8 cellular contexts compared by ENCODE assay signal in the genomic region with DNA sequence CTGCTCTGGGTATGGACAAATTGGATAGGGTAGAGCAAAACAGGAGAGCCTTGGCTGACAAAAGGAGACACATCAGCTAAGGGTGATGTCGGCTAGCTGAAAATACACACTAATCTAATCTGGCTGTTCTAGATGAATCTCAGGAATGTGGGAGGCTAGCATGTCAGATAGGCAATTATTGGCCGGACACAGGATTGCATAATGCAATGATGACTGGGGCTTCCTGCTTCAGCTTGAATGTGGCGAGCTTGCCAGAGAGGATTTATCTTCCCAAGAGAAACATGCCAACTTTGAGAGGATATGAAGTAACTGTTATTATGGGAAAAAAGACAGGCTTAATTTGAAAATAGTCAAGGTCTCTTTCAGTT.
A peak's percentile ranks its signal among the peaks of the same experiment; 100 is the strongest.
DNase-seq lines count a peak whose midpoint lies in the region; ATAC-seq, FAIRE-seq and TF ChIP-seq lines count a peak whose summit lies in the region.

No MANE protein-coding gene starts in this region.

- ATAC-seq in K562 (no peak), thoracic aorta (ENCODE audit: insufficient number of reproducible peaks, low FRiP score, low read depth) (peak; percentile 84), HG03097 (IDR thresholded peaks at IDR 0.05; ENCODE audit: low FRiP score, unreplicated experiment) (no peak)

- CTCF ChIA-PET in K562 (lab: Yijun Ruan, JAX; ENCODE audit: low intra/inter-chr PET ratio), result no interaction called here

- in situ Hi-C loops in K562 (cut with MboI), result no loop called here

- no peaks in the 10 kb centered on the region for H3K4me1 ChIP-seq in K562 (replicated peaks in 1 of 2; ENCODE audit: control insufficient read depth in 2 of 2, insufficient read depth in 2 of 2, low read length in 2 of 2)
- peaks cover 6 to 36% of the 10 kb centered on the region in 2 donors for H3K4me1 ChIP-seq in thoracic aorta (ENCODE audit: control insufficient read depth in 1 of 2, low read depth in 2 of 2)

- TF ChIP-seq EP300 in K562 (IDR thresholded peaks at IDR 0.05; ENCODE audit: low read length), result no peak

- intact Hi-C loops in K562 (cut with micrococcal nuclease), result no loop called here

- TF ChIP-seq CTCF in K562 (IDR thresholded peaks at IDR 0.05 in 2 of 3, conservative IDR thresholded peaks at IDR 0.05 in 1 of 3; ENCODE audit: insufficient read depth in 2 of 3, low read depth in 1 of 3, low read length in 3 of 3), result no peak
- no peak for TF ChIP-seq CTCF in thoracic aorta (IDR thresholded peaks at IDR 0.05)

- H3K79me2 ChIP-seq in K562 (ENCODE audit: control insufficient read depth, insufficient read depth, low read length), result no peaks in the 10 kb centered on the region

- H3K4me3 ChIP-seq in K562 (no peak overlapping the region), thoracic aorta (peak overlapping the region; percentile 41)

- no TSS peak for BruUV-seq in K562 (replicated peaks; lab: Mats Ljungman, UMichigan)

- POLR2A ChIA-PET in K562 (lab: Yijun Ruan, JAX), result no interaction called here

- peak; percentile 80 for DNase-seq in HTR-8/SVneo (ENCODE audit: insufficient read length, low spot score)
- no peak for DNase-seq in K562 (ENCODE audit: extremely low read depth in 1 of 4, low spot score in 3 of 4)
- DNase-seq in kidney glomerular epithelial cell (lab: John Stamatoyannopoulos, UW), result peak; percentile 91
- peak; percentile 68 for DNase-seq in thoracic aorta (ENCODE audit: low spot score)
- no peak for DNase-seq in activated CD4-positive, alpha-beta T cell treated with anti-CD3 and anti-CD28 coated beads for 1 hour
- DNase-seq in NCI-H2227 (lab: John Stamatoyannopoulos, UW; ENCODE audit: unreplicated experiment), result no peak
- DNase-seq in cerebellar nuclear complex (lab: John Stamatoyannopoulos, UW), result no peak

- TF ChIP-seq RAD21 in K562 (CRISPR knock-in tag; conservative IDR thresholded peaks at IDR 0.05 in 1 of 2, IDR thresholded peaks at IDR 0.05 in 1 of 2), result no peak

- H3K36me3 ChIP-seq in K562 (ENCODE audit: control insufficient read depth, insufficient read depth, low read length), result no peaks in the 10 kb centered on the region
- H3K36me3 ChIP-seq in thoracic aorta, result no peaks in the 10 kb centered on the region

- 0% methylated on average over 3 of the region's 3 CpGs for WGBS in K562 (ENCODE audit: insufficient coverage, low coverage, missing lambda C conversion rate)

- peaks cover 4 to 16% of the 10 kb centered on the region in 2 experiments; a peak in 3 of 5 replicates for H3K27me3 ChIP-seq in K562 (ENCODE audit: control insufficient read depth in 2 of 2, insufficient read depth in 2 of 2, low read length in 2 of 2)
- H3K27me3 ChIP-seq in thoracic aorta (replicated peaks; ENCODE audit: insufficient read depth), result no peaks in the 10 kb centered on the region

- no peaks in the 10 kb centered on the region for H4K20me1 ChIP-seq in K562 (replicated peaks; ENCODE audit: control insufficient read depth, insufficient read depth, low read length)

- H3K9ac ChIP-seq in K562 (ENCODE audit: insufficient read depth in 1 of 2, low read depth in 2 of 2, low read length in 2 of 2), result no peak overlapping the region

- FAIRE-seq in HTR-8/SVneo (lab: Jason Lieb, UNC) (peak; percentile 55), K562 (lab: Jason Lieb, UNC) (no peak)

- TF ChIP-seq POLR2A in K562 (conservative IDR thresholded peaks at IDR 0.05), result no peak

- no peaks in the 10 kb centered on the region for H3K9me1 ChIP-seq in K562 (ENCODE audit: control insufficient read depth, insufficient read depth, low read length)

- H3K4me2 ChIP-seq in K562 (ENCODE audit: insufficient read depth, low read length), result no peak overlapping the region

- H3K9me3 ChIP-seq in K562 (replicated peaks; ENCODE audit: control insufficient read depth, insufficient read depth, low read depth, low read length), result no peaks in the 10 kb centered on the region
- no peaks in the 10 kb centered on the region for H3K9me3 ChIP-seq in thoracic aorta

- no peak overlapping the region for H3K27ac ChIP-seq in K562 (ENCODE audit: extremely low read depth, low read depth, low read length)
- H3K27ac ChIP-seq in thoracic aorta, result peak overlapping the region; percentile 71 to 83

- no peak overlapping the region for H2AFZ ChIP-seq in K562 (ENCODE audit: low read depth, low read length)

TF ChIP-seq in K562, 482 proteins besides CTCF, POLR2A, EP300 and RAD21 (continues in another document):
- TF ChIP-seq SUPT5H (IDR thresholded peaks at IDR 0.05) (no peak), GATA2 (CRISPR knock-in tag; IDR thresholded peaks at IDR 0.05) (no peak), SMARCC2 (IDR thresholded peaks at IDR 0.05; ENCODE audit: low read depth) (no peak), RCOR1 (IDR thresholded peaks at IDR 0.05; ENCODE audit: borderline replicate concordance in 1 of 2, low read depth in 2 of 2, low read length in 2 of 2) (peak in 1 of 2 experiments; percentile 72; a peak in 2 of 4 replicates), ZBTB1 (CRISPR knock-in tag; IDR thresholded peaks at IDR 0.05; ENCODE audit: borderline replicate concordance, low read depth) (no peak), NCOA6 (IDR thresholded peaks at IDR 0.05) (no peak), ZNF589 (CRISPR knock-in tag; IDR thresholded peaks at IDR 0.05; ENCODE audit: low read depth) (no peak), TAF1 (IDR thresholded peaks at IDR 0.05; ENCODE audit: control insufficient read depth, extremely low read depth, insufficient read depth, low read length, severe bottlenecking) (no peak), ATF7 (IDR thresholded peaks at IDR 0.05) (0 out of 2 replicates have a peak, but pooled peaks have one; percentile 18), CSDE1 (IDR thresholded peaks at IDR 0.05) (no peak), KDM1A (IDR thresholded peaks at IDR 0.05) (0 out of 4 replicates have a peak, but pooled peaks of 1 of the 2 experiments have one; percentile 12), RBFOX2 (IDR thresholded peaks at IDR 0.05; ENCODE audit: low read depth, low read length) (no peak), BACH1 (tag; IDR thresholded peaks at IDR 0.05) (0 out of 2 replicates have a peak, but pooled peaks have one; percentile 34), ZEB2 (IDR thresholded peaks at IDR 0.05) (no peak), CBX2 (IDR thresholded peaks at IDR 0.05; ENCODE audit: insufficient read depth, low read length, poor library complexity, severe bottlenecking) (no peak), GABPB1 (CRISPR knock-in tag; IDR thresholded peaks at IDR 0.05) (no peak), CHD1 (IDR thresholded peaks at IDR 0.05; ENCODE audit: low read length) (no peak), DACH1 (IDR thresholded peaks at IDR 0.05; ENCODE audit: partially characterized antibody) (no peak)
- TF ChIP-seq, protein P1, sequence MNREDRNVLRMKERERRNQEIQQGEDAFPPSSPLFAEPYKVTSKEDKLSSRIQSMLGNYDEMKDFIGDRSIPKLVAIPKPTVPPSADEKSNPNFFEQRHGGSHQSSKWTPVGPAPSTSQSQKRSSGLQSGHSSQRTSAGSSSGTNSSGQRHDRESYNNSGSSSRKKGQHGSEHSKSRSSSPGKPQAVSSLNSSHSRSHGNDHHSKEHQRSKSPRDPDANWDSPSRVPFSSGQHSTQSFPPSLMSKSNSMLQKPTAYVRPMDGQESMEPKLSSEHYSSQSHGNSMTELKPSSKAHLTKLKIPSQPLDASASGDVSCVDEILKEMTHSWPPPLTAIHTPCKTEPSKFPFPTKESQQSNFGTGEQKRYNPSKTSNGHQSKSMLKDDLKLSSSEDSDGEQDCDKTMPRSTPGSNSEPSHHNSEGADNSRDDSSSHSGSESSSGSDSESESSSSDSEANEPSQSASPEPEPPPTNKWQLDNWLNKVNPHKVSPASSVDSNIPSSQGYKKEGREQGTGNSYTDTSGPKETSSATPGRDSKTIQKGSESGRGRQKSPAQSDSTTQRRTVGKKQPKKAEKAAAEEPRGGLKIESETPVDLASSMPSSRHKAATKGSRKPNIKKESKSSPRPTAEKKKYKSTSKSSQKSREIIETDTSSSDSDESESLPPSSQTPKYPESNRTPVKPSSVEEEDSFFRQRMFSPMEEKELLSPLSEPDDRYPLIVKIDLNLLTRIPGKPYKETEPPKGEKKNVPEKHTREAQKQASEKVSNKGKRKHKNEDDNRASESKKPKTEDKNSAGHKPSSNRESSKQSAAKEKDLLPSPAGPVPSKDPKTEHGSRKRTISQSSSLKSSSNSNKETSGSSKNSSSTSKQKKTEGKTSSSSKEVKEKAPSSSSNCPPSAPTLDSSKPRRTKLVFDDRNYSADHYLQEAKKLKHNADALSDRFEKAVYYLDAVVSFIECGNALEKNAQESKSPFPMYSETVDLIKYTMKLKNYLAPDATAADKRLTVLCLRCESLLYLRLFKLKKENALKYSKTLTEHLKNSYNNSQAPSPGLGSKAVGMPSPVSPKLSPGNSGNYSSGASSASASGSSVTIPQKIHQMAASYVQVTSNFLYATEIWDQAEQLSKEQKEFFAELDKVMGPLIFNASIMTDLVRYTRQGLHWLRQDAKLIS (CRISPR knock-in tag; IDR thresholded peaks at IDR 0.05), result no peak
- TF ChIP-seq, protein P2, sequence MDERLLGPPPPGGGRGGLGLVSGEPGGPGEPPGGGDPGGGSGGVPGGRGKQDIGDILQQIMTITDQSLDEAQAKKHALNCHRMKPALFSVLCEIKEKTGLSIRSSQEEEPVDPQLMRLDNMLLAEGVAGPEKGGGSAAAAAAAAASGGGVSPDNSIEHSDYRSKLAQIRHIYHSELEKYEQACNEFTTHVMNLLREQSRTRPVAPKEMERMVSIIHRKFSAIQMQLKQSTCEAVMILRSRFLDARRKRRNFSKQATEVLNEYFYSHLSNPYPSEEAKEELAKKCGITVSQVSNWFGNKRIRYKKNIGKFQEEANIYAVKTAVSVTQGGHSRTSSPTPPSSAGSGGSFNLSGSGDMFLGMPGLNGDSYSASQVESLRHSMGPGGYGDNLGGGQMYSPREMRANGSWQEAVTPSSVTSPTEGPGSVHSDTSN (CRISPR knock-in tag; IDR thresholded peaks at IDR 0.05; ENCODE audit: low read depth), result no peak
- TF ChIP-seq, protein P2 (tag; conservative IDR thresholded peaks at IDR 0.05; ENCODE audit: low read depth), result 0 out of 2 replicates have a peak, but pooled peaks have one; percentile 19

Comparison
In these comparisons a context has a peak if more than half of its experiments do, and no peak if none do; other contexts are left out.
1. DNase-seq: peak in HTR-8/SVneo (single experiment), kidney glomerular epithelial cell (single experiment) and thoracic aorta (single experiment); none in K562 (0 of 4), activated CD4-positive, alpha-beta T cell treated with anti-CD3 and anti-CD28 coated beads for 1 hour (single experiment), NCI-H2227 (single experiment) and cerebellar nuclear complex (0 of 2).